Comparison of ENCODE assay signal across 22 cellular contexts in the genomic region with DNA sequence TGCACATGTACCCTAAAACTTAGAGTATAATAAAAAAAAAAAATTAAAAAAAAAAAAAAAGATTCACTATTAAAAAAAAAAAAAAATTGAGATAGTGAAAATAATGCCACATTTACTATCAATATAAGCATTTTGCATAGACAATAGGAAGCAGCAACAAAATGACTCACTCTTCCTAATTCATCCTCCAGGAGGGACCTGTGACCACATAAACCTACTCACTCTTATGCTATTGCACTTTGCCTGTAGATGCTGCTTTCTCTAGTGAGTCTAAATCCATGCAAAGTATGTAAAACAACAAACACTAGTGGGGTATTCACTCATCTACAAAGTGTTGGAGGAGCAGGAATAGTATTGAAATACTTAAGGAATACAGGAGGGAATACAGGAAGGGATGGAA. TPM values are rescaled to one million over a fixed set of nuclear protein-coding genes. Genes with fewer than 3 reads are reported as not detected.
DNase-seq lines count a peak whose midpoint lies in the region; ATAC-seq, FAIRE-seq and TF ChIP-seq lines count a peak whose summit lies in the region.
"Had no signal": no experiment of that assay in that cellular context is flagged by ENCODE, and none has a peak within 500 bp of the region (broad histone marks: within the 10 kb centered on the region; RNA-seq: fewer than 3 reads in every experiment).

No MANE protein-coding gene starts in this region.

- DNase-seq in GM12892 (ENCODE audit: insufficient read length) (no peak), M059J (ENCODE audit: low read depth) (peak; percentile 4), cardiac fibroblast (ENCODE audit: low read depth in 2 of 2) (peak; percentile 4 to 52), kidney tubule cell (ENCODE audit: low spot score) (peak; percentile 20), cerebellum (ENCODE audit: low spot score) (no peak)
- DNase-seq in activated CD4-positive, alpha-beta T cell treated with anti-CD3 and anti-CD28 coated beads, Interleukin-2, amount 50 U/mL, for 1 hour: no peak
- DNase-seq: C1 segment of cervical spinal cord, DMS79 treated with DMSO at 0.1 percent for 48 hours, GDM1, KG1, NCI-H1417 treated with DMSO at 0.1 percent for 48 hours, NCI-H187 treated with DMSO at 0.1 percent for 48 hours, NCI-H2227 treated with DMSO at 0.1 percent for 48 hours, NCI-H524, NCI-H82, OCI-M1, SJCRH30 had no signal

- FAIRE-seq in GM12892 (lab: Jason Lieb, UNC): peak; percentile 9

- ATAC-seq in HG02571 (IDR thresholded peaks at IDR 0.05; ENCODE audit: unreplicated experiment) (no peak), HG03378 (IDR thresholded peaks at IDR 0.05; ENCODE audit: unreplicated experiment) (no peak)
- ATAC-seq: GM23338, HCT116 had no signal

- TF ChIP-seq CTCF in cardiac fibroblast (IDR thresholded peaks at IDR 0.05; ENCODE audit: low read depth, low read length): no peak

- no peak for TF ChIP-seq POLR2A in GM12892 (IDR thresholded peaks at IDR 0.05; ENCODE audit: low read depth, low read length)

- H3K4me3 ChIP-seq in cardiac fibroblast (replicated peaks in 1 of 2; ENCODE audit: low read depth in 2 of 2, low read length in 2 of 2): no peak overlapping the region
- H3K4me3 ChIP-seq: GM23338, SJCRH30 had no signal

RNA-seq across cellular contexts. Expression of gene OR10J5, which starts 2.9 kb away (rescaled TPM):
- not detected for polyA plus RNA-seq in GM12892 (2012; ENCODE audit: missing spikeins)
- total RNA-seq in M059J (2014; rRNA removed; shearing (Covaris generic)): not detected in 2 replicates
- total RNA-seq in cerebellum: 0.64 TPM
- total RNA-seq: GM23338, RPMI7951, SJCRH30 had no signal
- polyA plus RNA-seq: GM23338 had no signal

RNA-seq across cellular contexts. Expression of gene APCS, which starts 54.7 kb away (rescaled TPM):
- polyA plus RNA-seq in GM12892 (2012; ENCODE audit: missing spikeins): not detected
- not detected in 2 replicates for total RNA-seq in M059J (2014; rRNA removed; shearing (Covaris generic))
- not detected for total RNA-seq in cerebellum
- total RNA-seq: GM23338, RPMI7951, SJCRH30 had no signal
- polyA plus RNA-seq: GM23338 had no signal

Comparison
In these comparisons a context has a peak if more than half of its experiments do, and no peak if none do; other contexts are left out.
1. DNase-seq: peak in M059J (single experiment), cardiac fibroblast (2 of 2) and kidney tubule cell (single experiment); none in GM12892 (single experiment), cerebellum (single experiment) and activated CD4-positive, alpha-beta T cell treated with anti-CD3 and anti-CD28 coated beads, Interleukin-2, amount 50 U/mL, for 1 hour (single experiment).